Comparison of ENCODE assay signal across 22 cellular contexts in the genomic region with DNA sequence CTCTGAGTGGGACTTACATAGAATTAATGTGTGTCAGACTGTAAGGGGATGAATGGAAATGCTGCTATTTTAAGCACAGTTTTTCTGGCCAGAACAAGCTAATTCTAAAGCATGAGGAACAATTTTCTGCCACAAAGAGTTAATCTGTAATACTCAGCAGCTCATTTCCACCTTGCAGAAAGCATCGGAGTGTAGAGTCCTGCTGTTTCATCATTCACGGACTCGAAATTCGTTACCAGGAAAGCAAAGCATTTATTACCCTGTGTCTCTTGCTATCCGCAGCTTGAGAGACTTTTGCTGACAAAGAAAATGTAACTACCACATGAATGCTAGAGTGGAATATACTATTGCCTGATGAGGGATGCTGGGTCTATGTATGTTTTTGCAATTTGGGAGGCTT.
A peak's percentile ranks its signal among the peaks of the same experiment; 100 is the strongest.
DNase-seq lines count a peak whose midpoint lies in the region; ATAC-seq and TF ChIP-seq lines count a peak whose summit lies in the region.
"Had no signal": no experiment of that assay in that cellular context is flagged by ENCODE, and none has a peak within 500 bp of the region (broad histone marks: within the 10 kb centered on the region; RNA-seq: fewer than 3 reads in every experiment).

No MANE protein-coding gene starts in this region.

- H3K4me1 Mint-ChIP-seq in activated naive CD4-positive, alpha-beta T cell treated with anti-CD3 and anti-CD28 coated beads, Interleukin-2, amount 50 U/mL, for 24 hours, result peaks cover 99% of the 10 kb centered on the region
- peaks cover 99% of the 10 kb centered on the region for H3K4me1 Mint-ChIP-seq in activated CD4-positive, alpha-beta memory T cell treated with anti-CD3 and anti-CD28 coated beads for 36 hours (ENCODE audit: low read depth)
- H3K4me1 Mint-ChIP-seq in central memory CD8-positive, alpha-beta T cell, result peaks cover 92% of the 10 kb centered on the region

- no peak for TF ChIP-seq POLR2A in esophagus squamous epithelium (IDR thresholded peaks at IDR 0.05)

- no peaks in the 10 kb centered on the region for H3K27me3 ChIP-seq in esophagus squamous epithelium
- H3K27me3 ChIP-seq: MG63, sigmoid colon, SJCRH30 had no signal

- peak overlapping the region; percentile 77 for H3K4me3 Mint-ChIP-seq in activated naive CD4-positive, alpha-beta T cell treated with anti-CD3 and anti-CD28 coated beads, Interleukin-2, amount 50 U/mL, for 24 hours
- H3K4me3 Mint-ChIP-seq in activated CD4-positive, alpha-beta memory T cell treated with anti-CD3 and anti-CD28 coated beads for 36 hours, result no peak overlapping the region
- no peak overlapping the region for H3K4me3 Mint-ChIP-seq in central memory CD8-positive, alpha-beta T cell
- H3K4me3 Mint-ChIP-seq: dendritic cell treated with granulocyte-macrophage colony-stimulating factor and Interleukin-4, amounts not matched to agents 40 ng/mL and 50 ng/mL, for 4 days; nephron had no signal

- intact Hi-C loops in activated CD4-positive, alpha-beta memory T cell treated with anti-CD3 and anti-CD28 coated beads for 36 hours (cut with micrococcal nuclease), result no loop called here
- intact Hi-C loops in esophagus squamous epithelium (cut with DNase I), result no loop called here

- peaks cover 0 to 10% (median 0%) of the 10 kb centered on the region in 3 donors for H3K36me3 ChIP-seq in esophagus squamous epithelium
- H3K36me3 ChIP-seq: MG63 had no signal

- DNase-seq in activated naive CD4-positive, alpha-beta T cell treated with Interleukin-2 at 50 U/mL for 16 hours, result no peak
- DNase-seq in activated CD4-positive, alpha-beta memory T cell treated with anti-CD3 and anti-CD28 coated beads for 36 hours, result no peak
- DNase-seq in central memory CD8-positive, alpha-beta T cell (ENCODE audit: low spot score in 2 of 2), result no peak
- peak; percentile 7 for DNase-seq in renal cortical epithelial cell (ENCODE audit: low read depth)
- no peak for DNase-seq in GF-D8 (lab: John Stamatoyannopoulos, UW)
- DNase-seq in esophagus squamous epithelium (lab: John Stamatoyannopoulos, UW), result no peak
- DNase-seq: ACHN; activated CD4-positive, alpha-beta T cell treated with anti-CD3 and anti-CD28 coated beads, Interleukin-2, amount 50 U/mL, for 48 hours; amniotic stem cell; MG63; NCI-H1417 treated with DMSO at 0.1 percent for 48 hours; NCI-H526; posterior cingulate gyrus; sigmoid colon; SJCRH30; stimulated activated CD4-positive, alpha-beta T cell treated with anti-CD3 and anti-CD28 coated beads, Interleukin-15, amount 100 ng/mL, for 24 hours had no signal

- H3K4me1 ChIP-seq in esophagus squamous epithelium, result peaks cover 0 to 26% (median 7%) of the 10 kb centered on the region in 3 donors

- no peak for TF ChIP-seq CTCF in esophagus squamous epithelium (IDR thresholded peaks at IDR 0.05)

- 63 to 91% methylated on average over 5 of the region's 5 CpGs for WGBS in esophagus squamous epithelium, 2 donors

- CTCF ChIA-PET in activated CD4-positive, alpha-beta memory T cell treated with anti-CD3 and anti-CD28 coated beads for 36 hours (lab: Charles Lee), result interaction anchor here (0.7 to 2.0 kb wide), 3 partner anchors 12 to 39 kb away, joined by 3 to 10 read pairs (median 7); no protein-coding TSS in a partner anchor

- peaks cover 25% of the 10 kb centered on the region for H3K36me3 Mint-ChIP-seq in activated naive CD4-positive, alpha-beta T cell treated with anti-CD3 and anti-CD28 coated beads, Interleukin-2, amount 50 U/mL, for 24 hours
- peaks cover 51% of the 10 kb centered on the region for H3K36me3 Mint-ChIP-seq in activated CD4-positive, alpha-beta memory T cell treated with anti-CD3 and anti-CD28 coated beads for 36 hours
- peaks cover 69% of the 10 kb centered on the region for H3K36me3 Mint-ChIP-seq in central memory CD8-positive, alpha-beta T cell (ENCODE audit: insufficient read depth)

- H3K4me3 ChIP-seq in esophagus squamous epithelium, result no peak overlapping the region
- H3K4me3 ChIP-seq: K562, MG63, sigmoid colon, SJCRH30 had no signal

- H3K27me3 Mint-ChIP-seq in activated naive CD4-positive, alpha-beta T cell treated with anti-CD3 and anti-CD28 coated beads, Interleukin-2, amount 50 U/mL, for 24 hours, result no peaks in the 10 kb centered on the region
- H3K27me3 Mint-ChIP-seq in activated CD4-positive, alpha-beta memory T cell treated with anti-CD3 and anti-CD28 coated beads for 36 hours, result no peaks in the 10 kb centered on the region
- no peaks in the 10 kb centered on the region for H3K27me3 Mint-ChIP-seq in central memory CD8-positive, alpha-beta T cell
- H3K27me3 Mint-ChIP-seq: dendritic cell treated with granulocyte-macrophage colony-stimulating factor and Interleukin-4, amounts not matched to agents 40 ng/mL and 50 ng/mL, for 4 days had no signal

- POLR2A ChIA-PET in activated CD4-positive, alpha-beta memory T cell treated with anti-CD3 and anti-CD28 coated beads for 36 hours (lab: Charles Lee), result interaction anchor here (1.0 to 3.3 kb wide), 6 partner anchors 12 to 67 kb away, joined by 3 to 32 read pairs (median 4); no protein-coding TSS in a partner anchor

- H3K9me3 ChIP-seq in esophagus squamous epithelium, result no peaks in the 10 kb centered on the region
- H3K9me3 ChIP-seq: sigmoid colon, SJCRH30 had no signal

- H3K9me3 Mint-ChIP-seq in activated naive CD4-positive, alpha-beta T cell treated with anti-CD3 and anti-CD28 coated beads, Interleukin-2, amount 50 U/mL, for 24 hours, result no peaks in the 10 kb centered on the region
- no peaks in the 10 kb centered on the region for H3K9me3 Mint-ChIP-seq in activated CD4-positive, alpha-beta memory T cell treated with anti-CD3 and anti-CD28 coated beads for 36 hours
- no peaks in the 10 kb centered on the region for H3K9me3 Mint-ChIP-seq in central memory CD8-positive, alpha-beta T cell
- H3K9me3 Mint-ChIP-seq: dendritic cell treated with granulocyte-macrophage colony-stimulating factor and Interleukin-4, amounts not matched to agents 40 ng/mL and 50 ng/mL, for 4 days; nephron had no signal

- peak overlapping the region; percentile 97 for H3K27ac Mint-ChIP-seq in activated naive CD4-positive, alpha-beta T cell treated with anti-CD3 and anti-CD28 coated beads, Interleukin-2, amount 50 U/mL, for 24 hours
- peak overlapping the region; percentile 93 for H3K27ac Mint-ChIP-seq in activated CD4-positive, alpha-beta memory T cell treated with anti-CD3 and anti-CD28 coated beads for 36 hours
- peak overlapping the region; percentile 7 for H3K27ac Mint-ChIP-seq in central memory CD8-positive, alpha-beta T cell (ENCODE audit: low read depth)
- H3K27ac Mint-ChIP-seq: dendritic cell treated with granulocyte-macrophage colony-stimulating factor and Interleukin-4, amounts not matched to agents 40 ng/mL and 50 ng/mL, for 4 days had no signal

- H3K27ac ChIP-seq in esophagus squamous epithelium, result no peak overlapping the region
- H3K27ac ChIP-seq: sigmoid colon, SJCRH30 had no signal

- ATAC-seq in central memory CD8-positive, alpha-beta T cell (replicated peaks; ENCODE audit: extremely low read depth, poor library complexity, severe bottlenecking), result no peak
- no peak for ATAC-seq in GM18517 (IDR thresholded peaks at IDR 0.05; ENCODE audit: unreplicated experiment)
- ATAC-seq: K562, left lobe of liver had no signal

Comparison
In these comparisons a context has a peak if more than half of its experiments do, and no peak if none do; other contexts are left out.
1. H3K27ac Mint-ChIP-seq: peak in every context shown above with its lines; median percentile 97 in activated naive CD4-positive, alpha-beta T cell treated with anti-CD3 and anti-CD28 coated beads, Interleukin-2, amount 50 U/mL, for 24 hours; 93 in activated CD4-positive, alpha-beta memory T cell treated with anti-CD3 and anti-CD28 coated beads for 36 hours; 7 in central memory CD8-positive, alpha-beta T cell.